In genomic region chr17:37834168-37834567, GRCh38 we compare ENCODE assay signal across 1 cellular context.
TF ChIP-seq lines count a peak whose summit lies in the region.

No MANE protein-coding gene starts in this region.

TF ChIP-seq in GM12878, 131 proteins besides CTCF, POLR2A, EP300 and RAD21:
- TF ChIP-seq, protein P1, sequence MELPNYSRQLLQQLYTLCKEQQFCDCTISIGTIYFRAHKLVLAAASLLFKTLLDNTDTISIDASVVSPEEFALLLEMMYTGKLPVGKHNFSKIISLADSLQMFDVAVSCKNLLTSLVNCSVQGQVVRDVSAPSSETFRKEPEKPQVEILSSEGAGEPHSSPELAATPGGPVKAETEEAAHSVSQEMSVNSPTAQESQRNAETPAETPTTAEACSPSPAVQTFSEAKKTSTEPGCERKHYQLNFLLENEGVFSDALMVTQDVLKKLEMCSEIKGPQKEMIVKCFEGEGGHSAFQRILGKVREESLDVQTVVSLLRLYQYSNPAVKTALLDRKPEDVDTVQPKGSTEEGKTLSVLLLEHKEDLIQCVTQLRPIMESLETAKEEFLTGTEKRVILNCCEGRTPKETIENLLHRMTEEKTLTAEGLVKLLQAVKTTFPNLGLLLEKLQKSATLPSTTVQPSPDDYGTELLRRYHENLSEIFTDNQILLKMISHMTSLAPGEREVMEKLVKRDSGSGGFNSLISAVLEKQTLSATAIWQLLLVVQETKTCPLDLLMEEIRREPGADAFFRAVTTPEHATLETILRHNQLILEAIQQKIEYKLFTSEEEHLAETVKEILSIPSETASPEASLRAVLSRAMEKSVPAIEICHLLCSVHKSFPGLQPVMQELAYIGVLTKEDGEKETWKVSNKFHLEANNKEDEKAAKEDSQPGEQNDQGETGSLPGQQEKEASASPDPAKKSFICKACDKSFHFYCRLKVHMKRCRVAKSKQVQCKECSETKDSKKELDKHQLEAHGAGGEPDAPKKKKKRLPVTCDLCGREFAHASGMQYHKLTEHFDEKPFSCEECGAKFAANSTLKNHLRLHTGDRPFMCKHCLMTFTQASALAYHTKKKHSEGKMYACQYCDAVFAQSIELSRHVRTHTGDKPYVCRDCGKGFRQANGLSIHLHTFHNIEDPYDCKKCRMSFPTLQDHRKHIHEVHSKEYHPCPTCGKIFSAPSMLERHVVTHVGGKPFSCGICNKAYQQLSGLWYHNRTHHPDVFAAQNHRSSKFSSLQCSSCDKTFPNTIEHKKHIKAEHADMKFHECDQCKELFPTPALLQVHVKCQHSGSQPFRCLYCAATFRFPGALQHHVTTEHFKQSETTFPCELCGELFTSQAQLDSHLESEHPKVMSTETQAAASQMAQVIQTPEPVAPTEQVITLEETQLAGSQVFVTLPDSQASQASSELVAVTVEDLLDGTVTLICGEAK (IDR thresholded peaks at IDR 0.05; ENCODE audit: borderline replicate concordance), result no peak
- TF ChIP-seq CREB1 (IDR thresholded peaks at IDR 0.05; ENCODE audit: low read depth), result no peak
- TF ChIP-seq JUND (IDR thresholded peaks at IDR 0.05; ENCODE audit: low read depth, low read length), result no peak
- no peak for TF ChIP-seq EGR1 (IDR thresholded peaks at IDR 0.05; ENCODE audit: borderline replicate concordance in 1 of 2, low read depth in 2 of 2, low read length in 2 of 2)
- peak; percentile 58; the same call in 1 of the 2 replicates for TF ChIP-seq HDGF (IDR thresholded peaks at IDR 0.05)
- TF ChIP-seq BHLHE40 (IDR thresholded peaks at IDR 0.05; ENCODE audit: borderline replicate concordance in 1 of 2, low read depth in 2 of 2, low read length in 1 of 2), result 0 out of 4 replicates have a peak, but pooled peaks of 1 of the 2 experiments have one; percentile 6
TF ChIP-seq in GM12878: peak in this region for 2.
